8 cellular contexts compared by ENCODE assay signal in genomic region chr12:54201001-54201794, GRCh38. TPM values are rescaled to one million over a fixed set of nuclear protein-coding genes. Genes with fewer than 3 reads are reported as not detected.
DNase-seq lines count a peak whose midpoint lies in the region; ATAC-seq and TF ChIP-seq lines count a peak whose summit lies in the region.

No MANE protein-coding gene starts in this region.

- TF ChIP-seq CTCF in gastroesophageal sphincter (IDR thresholded peaks at IDR 0.05) = peak; percentile 96 to 99 (median 98)

- no peak for TF ChIP-seq EP300 in gastroesophageal sphincter (IDR thresholded peaks at IDR 0.05)

- WGBS in gastroesophageal sphincter (ENCODE audit: low coverage in 1 of 2), 2 donors = 40% methylated on average over 2 of the region's 8 CpGs; no CpG with 5 or more reads in 1 of the 2 donors

- H3K4me1 ChIP-seq in SJCRH30 (peaks cover 11% of the 10 kb centered on the region), gastroesophageal sphincter (no peaks in the 10 kb centered on the region)

- intact Hi-C loops in posterior cingulate gyrus (cut with DNase I) = no loop called here

- H3K36me3 ChIP-seq in MG63 (no peaks in the 10 kb centered on the region), SJCRH30 (no peaks in the 10 kb centered on the region), gastroesophageal sphincter (no peaks in the 10 kb centered on the region)

- H3K27me3 ChIP-seq in MG63 (no peaks in the 10 kb centered on the region), SJCRH30 (peaks cover 9% of the 10 kb centered on the region; the same call in 1 of the 2 replicates), gastroesophageal sphincter (peaks cover 91% of the 10 kb centered on the region)

- H3K4me3 ChIP-seq in MG63 (no peak overlapping the region), SJCRH30 (no peak overlapping the region), gastroesophageal sphincter (no peak overlapping the region)

- H3K9me3 ChIP-seq in MG63 (no peaks in the 10 kb centered on the region), SJCRH30 (replicated peaks) (no peaks in the 10 kb centered on the region), gastroesophageal sphincter (no peaks in the 10 kb centered on the region)

- peak; percentile 69 for DNase-seq in SIG-M5 treated with dmso at 0.1 percent for 504 hours (lab: John Stamatoyannopoulos, UW; ENCODE audit: unreplicated experiment)
- no peak for DNase-seq in SIG-M5 (lab: John Stamatoyannopoulos, UW)
- DNase-seq in MG63 = peak; percentile 73
- peak; percentile 74 to 88 for DNase-seq in SJCRH30
- DNase-seq in activated effector memory CD4-positive, alpha-beta T cell treated with anti-CD3 and anti-CD28 coated beads, Interleukin-2, amount 50 U/mL, for 16 hours = peak; percentile 89
- peak in 9 of 10 donors; percentile 43 to 94 (median 57) for DNase-seq in posterior cingulate gyrus
- DNase-seq in pons (ENCODE audit: low spot score) = no peak

- ATAC-seq in gastroesophageal sphincter = peak; percentile 75

- no peak for TF ChIP-seq POLR2A in gastroesophageal sphincter (IDR thresholded peaks at IDR 0.05)

- H3K27ac ChIP-seq in SJCRH30 = no peak overlapping the region
- H3K27ac ChIP-seq in gastroesophageal sphincter = no peak overlapping the region

RNA-seq across cellular contexts. Expression of gene SMUG1, which starts 12.4 kb away (rescaled TPM):
- total RNA-seq in MG63 (2014; rRNA removed; shearing (Covaris generic); ENCODE audit: low replicate concordance) = 33.1 and 48.3 TPM in 2 replicates
- total RNA-seq in SJCRH30 (2014; rRNA removed; shearing (Covaris generic)) = 25.9 and 30.1 TPM in 2 replicates
- 10 to 100 TPM; 25.3 to 35.8 (median 31.9) TPM for total RNA-seq in gastroesophageal sphincter

Comparison
In these comparisons a context has a peak if more than half of its experiments do, and no peak if none do; other contexts are left out.
1. DNase-seq: peak in SIG-M5 treated with dmso at 0.1 percent for 504 hours (single experiment), MG63 (single experiment), SJCRH30 (2 of 2), activated effector memory CD4-positive, alpha-beta T cell treated with anti-CD3 and anti-CD28 coated beads, Interleukin-2, amount 50 U/mL, for 16 hours (single experiment) and posterior cingulate gyrus (9 of 10); none in SIG-M5 (single experiment) and pons (single experiment).